21 cellular contexts compared by ENCODE assay signal in genomic region chr2:44077942-44078511, GRCh38.
A peak's percentile ranks its signal among the peaks of the same experiment; 100 is the strongest.
DNase-seq lines count a peak whose midpoint lies in the region; ATAC-seq and TF ChIP-seq lines count a peak whose summit lies in the region.
"Had no signal": no experiment of that assay in that cellular context is flagged by ENCODE, and none has a peak within 500 bp of the region (broad histone marks: within the 10 kb centered on the region; RNA-seq: fewer than 3 reads in every experiment).

No MANE protein-coding gene starts in this region.

- peak overlapping the region; percentile 54 for H3K27ac ChIP-seq in psoas muscle
- no peak overlapping the region for H3K27ac ChIP-seq in trophoblast cell (ENCODE audit: low read depth, low read length)
- H3K27ac ChIP-seq: 22Rv1, SK-N-MC had no signal

- H3K9ac ChIP-seq in trophoblast cell (ENCODE audit: low read length): no peak overlapping the region

- intact Hi-C loops in psoas muscle (cut with DNase I): loop anchor here in 1 of 2 donors (5.0 kb wide), 1 partner anchor 284 kb away; the partner anchor contains the start of genes CAMKMT and PREPL

- H3K79me2 ChIP-seq in trophoblast cell (ENCODE audit: control insufficient read depth, insufficient read depth, low read length, poor library complexity): no peaks in the 10 kb centered on the region

- H4K12ac ChIP-seq in trophoblast cell (ENCODE audit: low read depth, low read length): no peak overlapping the region

- no peaks in the 10 kb centered on the region for H3K9me3 Mint-ChIP-seq in activated T-cell treated with anti-CD3 and anti-CD28 coated beads, Interleukin-2, amount 50 U/mL, for 24 hours

- ATAC-seq in psoas muscle: no peak
- ATAC-seq in HG02642 (IDR thresholded peaks at IDR 0.05; ENCODE audit: poor library complexity, unreplicated experiment): no peak

- H3K23ac ChIP-seq in trophoblast cell (ENCODE audit: low read length): no peak overlapping the region

- TF ChIP-seq CTCF in psoas muscle (IDR thresholded peaks at IDR 0.05): no peak

- H3K4me1 ChIP-seq in psoas muscle (peaks cover 23% of the 10 kb centered on the region), trophoblast cell (ENCODE audit: control insufficient read depth in 1 of 2, insufficient read depth in 2 of 2, low read length in 2 of 2) (peaks cover 6 to 7% of the 10 kb centered on the region in 2 experiments)

- H3K4me3 ChIP-seq in psoas muscle: no peak overlapping the region
- H3K4me3 ChIP-seq in trophoblast cell (ENCODE audit: low read depth, low read length): no peak overlapping the region
- H3K4me3 ChIP-seq: SK-N-MC had no signal

- no peaks in the 10 kb centered on the region for H3K27me3 ChIP-seq in psoas muscle (ENCODE audit: insufficient read depth in 3 of 3, low read length in 2 of 3)
- no peaks in the 10 kb centered on the region for H3K27me3 ChIP-seq in trophoblast cell (ENCODE audit: insufficient read depth, low read length)

- H2AK5ac ChIP-seq in trophoblast cell (ENCODE audit: low read length): no peak overlapping the region

- H3K4ac ChIP-seq in trophoblast cell (ENCODE audit: low read depth, low read length): no peak overlapping the region

- no peaks in the 10 kb centered on the region for H3K27me3 Mint-ChIP-seq in activated T-cell treated with anti-CD3 and anti-CD28 coated beads, Interleukin-2, amount 50 U/mL, for 24 hours
- H3K27me3 Mint-ChIP-seq: B cell; CD4-positive, CD25-positive, alpha-beta regulatory T cell had no signal

- H3K27ac Mint-ChIP-seq in activated T-cell treated with anti-CD3 and anti-CD28 coated beads, Interleukin-2, amount 50 U/mL, for 24 hours: no peak overlapping the region
- H3K27ac Mint-ChIP-seq: B cell; CD4-positive, CD25-positive, alpha-beta regulatory T cell had no signal

- H4K91ac ChIP-seq in trophoblast cell (ENCODE audit: low read depth, low read length): no peak overlapping the region

- H2BK5ac ChIP-seq in trophoblast cell (ENCODE audit: low read depth, low read length, poor library complexity): no peak overlapping the region

- no peak overlapping the region for H2AFZ ChIP-seq in trophoblast cell (ENCODE audit: insufficient read depth, low read length, poor library complexity)

- H3K14ac ChIP-seq in trophoblast cell (ENCODE audit: low read length): no peak overlapping the region

- H3K36me3 Mint-ChIP-seq in activated T-cell treated with anti-CD3 and anti-CD28 coated beads, Interleukin-2, amount 50 U/mL, for 24 hours (ENCODE audit: low read depth): no peaks in the 10 kb centered on the region
- H3K36me3 Mint-ChIP-seq: CD4-positive, CD25-positive, alpha-beta regulatory T cell had no signal

- no peak overlapping the region for H3K4me3 Mint-ChIP-seq in activated T-cell treated with anti-CD3 and anti-CD28 coated beads, Interleukin-2, amount 50 U/mL, for 24 hours
- H3K4me3 Mint-ChIP-seq: B cell; CD4-positive, CD25-positive, alpha-beta regulatory T cell had no signal

- peak; percentile 72 for DNase-seq in DMS79 treated with DMSO at 0.1 percent for 48 hours (lab: John Stamatoyannopoulos, UW)
- no peak for DNase-seq in DMS79 (lab: John Stamatoyannopoulos, UW)
- DNase-seq in NCI-H146 (lab: John Stamatoyannopoulos, UW): peak; percentile 67
- peak; percentile 57 for DNase-seq in NCI-H345 (lab: John Stamatoyannopoulos, UW)
- DNase-seq in psoas muscle: no peak
- DNase-seq in activated T-cell treated with anti-CD3 and anti-CD28 coated beads, Interleukin-2, amount 50 U/mL, for 24 hours: no peak
- DNase-seq in trophoblast cell: no peak
- DNase-seq: Calu3; CD4-positive, CD25-positive, alpha-beta regulatory T cell; DND-41; GOT3; KBM-7; MV-4-11; NCI-H2029 treated with DMSO at 0.1 percent for 48 hours; NCI-H446 treated with DMSO at 0.1 percent for 48 hours; NCI-H82; Right ventricle myocardium superior had no signal

- H3K4me2 ChIP-seq in trophoblast cell (ENCODE audit: low read length): no peak overlapping the region

- H3K79me1 ChIP-seq in trophoblast cell (ENCODE audit: low read length): peaks cover 3% of the 10 kb centered on the region

- 71 to 86% (median 85%) methylated on average over 4 of the region's 4 CpGs for WGBS in psoas muscle, 3 donors
- no CpG with 5 or more reads among the region's 4 CpGs for WGBS in trophoblast cell (ENCODE audit: extremely low coverage, insufficient coverage, insufficient read length)

- no peak overlapping the region for H2BK120ac ChIP-seq in trophoblast cell (ENCODE audit: insufficient read depth, low read length, poor library complexity)

- H3K4me1 Mint-ChIP-seq in activated T-cell treated with anti-CD3 and anti-CD28 coated beads, Interleukin-2, amount 50 U/mL, for 24 hours (ENCODE audit: low read depth): no peaks in the 10 kb centered on the region

- H3K36me3 ChIP-seq in psoas muscle (ENCODE audit: insufficient read depth in 1 of 2, low read depth in 1 of 2): no peaks in the 10 kb centered on the region
- no peaks in the 10 kb centered on the region for H3K36me3 ChIP-seq in trophoblast cell (ENCODE audit: control insufficient read depth in 1 of 2, insufficient read depth in 2 of 2, low read length in 2 of 2)

- H2BK12ac ChIP-seq in trophoblast cell (ENCODE audit: low read length): no peak overlapping the region

- H3K18ac ChIP-seq in trophoblast cell (ENCODE audit: low read length): no peak overlapping the region

- no peak overlapping the region for H4K8ac ChIP-seq in trophoblast cell (ENCODE audit: low read depth, low read length)

- H3K9me3 ChIP-seq in psoas muscle: no peaks in the 10 kb centered on the region
- no peaks in the 10 kb centered on the region for H3K9me3 ChIP-seq in trophoblast cell (ENCODE audit: insufficient read depth, low read depth, low read length)

Comparison
In these comparisons a context has a peak if more than half of its experiments do, and no peak if none do; other contexts are left out.
1. DNase-seq: peak in DMS79 treated with DMSO at 0.1 percent for 48 hours (single experiment), NCI-H146 (single experiment) and NCI-H345 (single experiment); none in DMS79 (single experiment), psoas muscle (0 of 2), activated T-cell treated with anti-CD3 and anti-CD28 coated beads, Interleukin-2, amount 50 U/mL, for 24 hours (single experiment) and trophoblast cell (0 of 2).